In the genomic region with DNA sequence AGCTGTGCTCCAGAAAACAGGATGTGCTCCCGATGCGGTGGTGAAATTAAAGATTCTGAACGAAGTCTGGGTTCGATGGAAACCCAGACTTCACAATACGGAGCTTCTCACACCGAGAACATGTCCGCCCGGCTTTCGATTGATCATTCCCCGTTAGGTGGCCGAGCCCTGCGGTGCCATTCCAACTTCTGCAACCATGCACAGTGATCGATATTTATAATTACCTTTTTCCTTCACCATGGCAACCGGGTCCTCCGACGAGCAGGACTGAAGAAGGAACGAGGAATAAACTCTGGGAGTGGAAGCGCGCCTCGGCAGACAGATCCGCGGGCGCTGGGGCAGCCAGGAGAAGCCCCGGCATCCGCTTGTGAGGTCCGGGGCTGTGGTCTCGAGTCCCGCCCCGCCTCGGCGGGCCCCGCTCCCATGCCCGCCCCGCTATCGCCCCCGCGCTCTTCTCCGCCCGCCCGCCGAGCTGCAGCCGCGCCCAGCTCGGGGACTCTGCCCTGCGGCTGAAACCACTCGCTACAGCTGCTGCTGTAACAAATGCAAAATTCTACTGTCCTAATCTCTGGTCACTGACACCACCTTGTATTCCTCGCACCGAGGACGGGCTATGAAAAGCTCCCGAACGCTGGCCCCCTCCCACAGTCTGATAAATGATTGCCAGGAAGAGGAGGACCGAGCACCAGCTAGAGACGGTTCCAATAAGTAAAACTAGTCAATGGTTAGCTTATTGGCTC, we compare ENCODE assay signal across 1 cellular context.
TF ChIP-seq lines count a peak whose summit lies in the region.

No MANE protein-coding gene starts in this region.

TF ChIP-seq in HepG2, 621 proteins besides CTCF, POLR2A, EP300 and RAD21 (continued from another document and continues in another):
- TF ChIP-seq ZNF264 (CRISPR knock-in tag; IDR thresholded peaks at IDR 0.05): no peak
- TF ChIP-seq ZNF432 (CRISPR knock-in tag; IDR thresholded peaks at IDR 0.05; ENCODE audit: borderline replicate concordance): no peak
- TF ChIP-seq SIX4 (CRISPR knock-in tag; IDR thresholded peaks at IDR 0.05): no peak
- TF ChIP-seq ZNF788 (CRISPR knock-in tag; IDR thresholded peaks at IDR 0.05; ENCODE audit: borderline replicate concordance): no peak
- no peak for TF ChIP-seq ZNF703 (CRISPR knock-in tag; IDR thresholded peaks at IDR 0.05; ENCODE audit: borderline replicate concordance)
- no peak for TF ChIP-seq SPEN (CRISPR knock-in tag; IDR thresholded peaks at IDR 0.05; ENCODE audit: low read depth)
- TF ChIP-seq ZNF441 (CRISPR knock-in tag; IDR thresholded peaks at IDR 0.05; ENCODE audit: borderline replicate concordance): 0 out of 2 replicates have a peak, but pooled peaks have one; percentile 32
- no peak for TF ChIP-seq ZNF460 (CRISPR knock-in tag; IDR thresholded peaks at IDR 0.05; ENCODE audit: borderline replicate concordance)
- TF ChIP-seq ZNF724P (CRISPR knock-in tag; IDR thresholded peaks at IDR 0.05; ENCODE audit: borderline replicate concordance): no peak
- no peak for TF ChIP-seq NFRKB (IDR thresholded peaks at IDR 0.05)
- no peak for TF ChIP-seq TGIF2 (CRISPR knock-in tag; IDR thresholded peaks at IDR 0.05)
- no peak for TF ChIP-seq PHF5A (CRISPR knock-in tag; IDR thresholded peaks at IDR 0.05; ENCODE audit: low read depth, unreplicated experiment)
- TF ChIP-seq ZFP37 (CRISPR knock-in tag; IDR thresholded peaks at IDR 0.05; ENCODE audit: borderline replicate concordance): no peak
- TF ChIP-seq FOXA3 (CRISPR knock-in tag; IDR thresholded peaks at IDR 0.05): no peak
- no peak for TF ChIP-seq ZNF335 (CRISPR knock-in tag; IDR thresholded peaks at IDR 0.05)
- TF ChIP-seq ETV5 (CRISPR knock-in tag; IDR thresholded peaks at IDR 0.05; ENCODE audit: borderline replicate concordance): no peak
- no peak for TF ChIP-seq ARNT (IDR thresholded peaks at IDR 0.05)
- no peak for TF ChIP-seq ZNF615 (CRISPR knock-in tag; IDR thresholded peaks at IDR 0.05; ENCODE audit: borderline replicate concordance)
- TF ChIP-seq TBP (CRISPR knock-in tag; IDR thresholded peaks at IDR 0.05): no peak
- TF ChIP-seq KLF12 (CRISPR knock-in tag; IDR thresholded peaks at IDR 0.05; ENCODE audit: borderline replicate concordance): no peak
- no peak for TF ChIP-seq SOX6 (IDR thresholded peaks at IDR 0.05)
- TF ChIP-seq SOX6 (CRISPR knock-in tag; IDR thresholded peaks at IDR 0.05): peak; percentile 33; the same call in 1 of the 2 replicates
- TF ChIP-seq MAFF (IDR thresholded peaks at IDR 0.05; ENCODE audit: low read depth, low read length): no peak
- TF ChIP-seq KDM5B (CRISPR knock-in tag; IDR thresholded peaks at IDR 0.05; ENCODE audit: borderline replicate concordance): 0 out of 2 replicates have a peak, but pooled peaks have one; percentile 41
- TF ChIP-seq KLF9 (CRISPR knock-in tag; IDR thresholded peaks at IDR 0.05; ENCODE audit: low read depth): no peak
- no peak for TF ChIP-seq ZNF317 (CRISPR knock-in tag; IDR thresholded peaks at IDR 0.05)
- TF ChIP-seq YEATS2 (CRISPR knock-in tag; IDR thresholded peaks at IDR 0.05; ENCODE audit: borderline replicate concordance): no peak
- no peak for TF ChIP-seq ZNF160 (CRISPR knock-in tag; IDR thresholded peaks at IDR 0.05)
- no peak for TF ChIP-seq ZNF878 (CRISPR knock-in tag; IDR thresholded peaks at IDR 0.05)
- TF ChIP-seq, protein P1, sequence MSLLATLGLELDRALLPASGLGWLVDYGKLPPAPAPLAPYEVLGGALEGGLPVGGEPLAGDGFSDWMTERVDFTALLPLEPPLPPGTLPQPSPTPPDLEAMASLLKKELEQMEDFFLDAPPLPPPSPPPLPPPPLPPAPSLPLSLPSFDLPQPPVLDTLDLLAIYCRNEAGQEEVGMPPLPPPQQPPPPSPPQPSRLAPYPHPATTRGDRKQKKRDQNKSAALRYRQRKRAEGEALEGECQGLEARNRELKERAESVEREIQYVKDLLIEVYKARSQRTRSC (CRISPR knock-in tag; IDR thresholded peaks at IDR 0.05; ENCODE audit: low read depth): no peak
- TF ChIP-seq, protein P2, sequence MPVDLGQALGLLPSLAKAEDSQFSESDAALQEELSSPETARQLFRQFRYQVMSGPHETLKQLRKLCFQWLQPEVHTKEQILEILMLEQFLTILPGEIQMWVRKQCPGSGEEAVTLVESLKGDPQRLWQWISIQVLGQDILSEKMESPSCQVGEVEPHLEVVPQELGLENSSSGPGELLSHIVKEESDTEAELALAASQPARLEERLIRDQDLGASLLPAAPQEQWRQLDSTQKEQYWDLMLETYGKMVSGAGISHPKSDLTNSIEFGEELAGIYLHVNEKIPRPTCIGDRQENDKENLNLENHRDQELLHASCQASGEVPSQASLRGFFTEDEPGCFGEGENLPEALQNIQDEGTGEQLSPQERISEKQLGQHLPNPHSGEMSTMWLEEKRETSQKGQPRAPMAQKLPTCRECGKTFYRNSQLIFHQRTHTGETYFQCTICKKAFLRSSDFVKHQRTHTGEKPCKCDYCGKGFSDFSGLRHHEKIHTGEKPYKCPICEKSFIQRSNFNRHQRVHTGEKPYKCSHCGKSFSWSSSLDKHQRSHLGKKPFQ (CRISPR knock-in tag; IDR thresholded peaks at IDR 0.05; ENCODE audit: insufficient replicate concordance): no peak
- no peak for TF ChIP-seq ZNF510 (CRISPR knock-in tag; IDR thresholded peaks at IDR 0.05; ENCODE audit: low read depth)
- TF ChIP-seq YEATS4 (CRISPR knock-in tag; IDR thresholded peaks at IDR 0.05; ENCODE audit: borderline replicate concordance): 0 out of 2 replicates have a peak, but pooled peaks have one; percentile 9
- peak; percentile 65; the same call in 1 of the 2 replicates for TF ChIP-seq ZNF292 (CRISPR knock-in tag; IDR thresholded peaks at IDR 0.05; ENCODE audit: borderline replicate concordance, low read depth)
- TF ChIP-seq, protein P3, sequence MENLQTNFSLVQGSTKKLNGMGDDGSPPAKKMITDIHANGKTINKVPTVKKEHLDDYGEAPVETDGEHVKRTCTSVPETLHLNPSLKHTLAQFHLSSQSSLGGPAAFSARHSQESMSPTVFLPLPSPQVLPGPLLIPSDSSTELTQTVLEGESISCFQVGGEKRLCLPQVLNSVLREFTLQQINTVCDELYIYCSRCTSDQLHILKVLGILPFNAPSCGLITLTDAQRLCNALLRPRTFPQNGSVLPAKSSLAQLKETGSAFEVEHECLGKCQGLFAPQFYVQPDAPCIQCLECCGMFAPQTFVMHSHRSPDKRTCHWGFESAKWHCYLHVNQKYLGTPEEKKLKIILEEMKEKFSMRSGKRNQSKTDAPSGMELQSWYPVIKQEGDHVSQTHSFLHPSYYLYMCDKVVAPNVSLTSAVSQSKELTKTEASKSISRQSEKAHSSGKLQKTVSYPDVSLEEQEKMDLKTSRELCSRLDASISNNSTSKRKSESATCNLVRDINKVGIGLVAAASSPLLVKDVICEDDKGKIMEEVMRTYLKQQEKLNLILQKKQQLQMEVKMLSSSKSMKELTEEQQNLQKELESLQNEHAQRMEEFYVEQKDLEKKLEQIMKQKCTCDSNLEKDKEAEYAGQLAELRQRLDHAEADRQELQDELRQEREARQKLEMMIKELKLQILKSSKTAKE (CRISPR knock-in tag; IDR thresholded peaks at IDR 0.05; ENCODE audit: borderline replicate concordance): no peak
- TF ChIP-seq XBP1 (CRISPR knock-in tag; IDR thresholded peaks at IDR 0.05): no peak
- TF ChIP-seq, protein P4, sequence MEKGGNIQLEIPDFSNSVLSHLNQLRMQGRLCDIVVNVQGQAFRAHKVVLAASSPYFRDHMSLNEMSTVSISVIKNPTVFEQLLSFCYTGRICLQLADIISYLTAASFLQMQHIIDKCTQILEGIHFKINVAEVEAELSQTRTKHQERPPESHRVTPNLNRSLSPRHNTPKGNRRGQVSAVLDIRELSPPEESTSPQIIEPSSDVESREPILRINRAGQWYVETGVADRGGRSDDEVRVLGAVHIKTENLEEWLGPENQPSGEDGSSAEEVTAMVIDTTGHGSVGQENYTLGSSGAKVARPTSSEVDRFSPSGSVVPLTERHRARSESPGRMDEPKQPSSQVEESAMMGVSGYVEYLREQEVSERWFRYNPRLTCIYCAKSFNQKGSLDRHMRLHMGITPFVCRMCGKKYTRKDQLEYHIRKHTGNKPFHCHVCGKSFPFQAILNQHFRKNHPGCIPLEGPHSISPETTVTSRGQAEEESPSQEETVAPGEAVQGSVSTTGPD (CRISPR knock-in tag; IDR thresholded peaks at IDR 0.05): no peak
- TF ChIP-seq PPARG (CRISPR knock-in tag; conservative IDR thresholded peaks at IDR 0.05): no peak
- TF ChIP-seq REPIN1 (CRISPR knock-in tag; IDR thresholded peaks at IDR 0.05; ENCODE audit: borderline replicate concordance, low read depth): peak; percentile 40; the same call in 1 of the 2 replicates
- no peak for TF ChIP-seq ZMAT3 (CRISPR knock-in tag; conservative IDR thresholded peaks at IDR 0.05)
- no peak for TF ChIP-seq PAWR (CRISPR knock-in tag; IDR thresholded peaks at IDR 0.05; ENCODE audit: borderline replicate concordance)
- TF ChIP-seq HDAC6 (IDR thresholded peaks at IDR 0.05; ENCODE audit: low read depth, low read length): no peak
- TF ChIP-seq ZBTB1 (CRISPR knock-in tag; IDR thresholded peaks at IDR 0.05; ENCODE audit: borderline replicate concordance): no peak
- TF ChIP-seq ZNF207 (IDR thresholded peaks at IDR 0.05; ENCODE audit: borderline replicate concordance): no peak
- no peak for TF ChIP-seq THAP11 (CRISPR knock-in tag; IDR thresholded peaks at IDR 0.05)
- TF ChIP-seq, protein P5, sequence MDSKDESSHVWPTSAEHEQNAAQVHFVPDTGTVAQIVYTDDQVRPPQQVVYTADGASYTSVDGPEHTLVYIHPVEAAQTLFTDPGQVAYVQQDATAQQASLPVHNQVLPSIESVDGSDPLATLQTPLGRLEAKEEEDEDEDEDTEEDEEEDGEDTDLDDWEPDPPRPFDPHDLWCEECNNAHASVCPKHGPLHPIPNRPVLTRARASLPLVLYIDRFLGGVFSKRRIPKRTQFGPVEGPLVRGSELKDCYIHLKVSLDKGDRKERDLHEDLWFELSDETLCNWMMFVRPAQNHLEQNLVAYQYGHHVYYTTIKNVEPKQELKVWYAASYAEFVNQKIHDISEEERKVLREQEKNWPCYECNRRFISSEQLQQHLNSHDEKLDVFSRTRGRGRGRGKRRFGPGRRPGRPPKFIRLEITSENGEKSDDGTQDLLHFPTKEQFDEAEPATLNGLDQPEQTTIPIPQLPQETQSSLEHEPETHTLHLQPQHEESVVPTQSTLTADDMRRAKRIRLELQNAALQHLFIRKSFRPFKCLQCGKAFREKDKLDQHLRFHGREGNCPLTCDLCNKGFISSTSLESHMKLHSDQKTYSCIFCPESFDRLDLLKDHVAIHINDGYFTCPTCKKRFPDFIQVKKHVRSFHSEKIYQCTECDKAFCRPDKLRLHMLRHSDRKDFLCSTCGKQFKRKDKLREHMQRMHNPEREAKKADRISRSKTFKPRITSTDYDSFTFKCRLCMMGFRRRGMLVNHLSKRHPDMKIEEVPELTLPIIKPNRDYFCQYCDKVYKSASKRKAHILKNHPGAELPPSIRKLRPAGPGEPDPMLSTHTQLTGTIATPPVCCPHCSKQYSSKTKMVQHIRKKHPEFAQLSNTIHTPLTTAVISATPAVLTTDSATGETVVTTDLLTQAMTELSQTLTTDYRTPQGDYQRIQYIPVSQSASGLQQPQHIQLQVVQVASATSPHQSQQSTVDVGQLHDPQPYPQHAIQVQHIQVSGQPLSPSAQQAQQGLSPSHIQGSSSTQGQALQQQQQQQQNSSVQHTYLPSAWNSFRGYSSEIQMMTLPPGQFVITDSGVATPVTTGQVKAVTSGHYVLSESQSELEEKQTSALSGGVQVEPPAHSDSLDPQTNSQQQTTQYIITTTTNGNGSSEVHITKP (CRISPR knock-in tag; IDR thresholded peaks at IDR 0.05; ENCODE audit: low read depth): no peak
- TF ChIP-seq, protein P6, sequence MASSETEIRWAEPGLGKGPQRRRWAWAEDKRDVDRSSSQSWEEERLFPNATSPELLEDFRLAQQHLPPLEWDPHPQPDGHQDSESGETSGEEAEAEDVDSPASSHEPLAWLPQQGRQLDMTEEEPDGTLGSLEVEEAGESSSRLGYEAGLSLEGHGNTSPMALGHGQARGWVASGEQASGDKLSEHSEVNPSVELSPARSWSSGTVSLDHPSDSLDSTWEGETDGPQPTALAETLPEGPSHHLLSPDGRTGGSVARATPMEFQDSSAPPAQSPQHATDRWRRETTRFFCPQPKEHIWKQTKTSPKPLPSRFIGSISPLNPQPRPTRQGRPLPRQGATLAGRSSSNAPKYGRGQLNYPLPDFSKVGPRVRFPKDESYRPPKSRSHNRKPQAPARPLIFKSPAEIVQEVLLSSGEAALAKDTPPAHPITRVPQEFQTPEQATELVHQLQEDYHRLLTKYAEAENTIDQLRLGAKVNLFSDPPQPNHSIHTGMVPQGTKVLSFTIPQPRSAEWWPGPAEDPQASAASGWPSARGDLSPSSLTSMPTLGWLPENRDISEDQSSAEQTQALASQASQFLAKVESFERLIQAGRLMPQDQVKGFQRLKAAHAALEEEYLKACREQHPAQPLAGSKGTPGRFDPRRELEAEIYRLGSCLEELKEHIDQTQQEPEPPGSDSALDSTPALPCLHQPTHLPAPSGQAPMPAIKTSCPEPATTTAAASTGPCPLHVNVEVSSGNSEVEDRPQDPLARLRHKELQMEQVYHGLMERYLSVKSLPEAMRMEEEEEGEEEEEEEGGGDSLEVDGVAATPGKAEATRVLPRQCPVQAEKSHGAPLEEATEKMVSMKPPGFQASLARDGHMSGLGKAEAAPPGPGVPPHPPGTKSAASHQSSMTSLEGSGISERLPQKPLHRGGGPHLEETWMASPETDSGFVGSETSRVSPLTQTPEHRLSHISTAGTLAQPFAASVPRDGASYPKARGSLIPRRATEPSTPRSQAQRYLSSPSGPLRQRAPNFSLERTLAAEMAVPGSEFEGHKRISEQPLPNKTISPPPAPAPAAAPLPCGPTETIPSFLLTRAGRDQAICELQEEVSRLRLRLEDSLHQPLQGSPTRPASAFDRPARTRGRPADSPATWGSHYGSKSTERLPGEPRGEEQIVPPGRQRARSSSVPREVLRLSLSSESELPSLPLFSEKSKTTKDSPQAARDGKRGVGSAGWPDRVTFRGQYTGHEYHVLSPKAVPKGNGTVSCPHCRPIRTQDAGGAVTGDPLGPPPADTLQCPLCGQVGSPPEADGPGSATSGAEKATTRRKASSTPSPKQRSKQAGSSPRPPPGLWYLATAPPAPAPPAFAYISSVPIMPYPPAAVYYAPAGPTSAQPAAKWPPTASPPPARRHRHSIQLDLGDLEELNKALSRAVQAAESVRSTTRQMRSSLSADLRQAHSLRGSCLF (CRISPR knock-in tag; IDR thresholded peaks at IDR 0.05; ENCODE audit: borderline replicate concordance): no peak
- TF ChIP-seq, protein P7, sequence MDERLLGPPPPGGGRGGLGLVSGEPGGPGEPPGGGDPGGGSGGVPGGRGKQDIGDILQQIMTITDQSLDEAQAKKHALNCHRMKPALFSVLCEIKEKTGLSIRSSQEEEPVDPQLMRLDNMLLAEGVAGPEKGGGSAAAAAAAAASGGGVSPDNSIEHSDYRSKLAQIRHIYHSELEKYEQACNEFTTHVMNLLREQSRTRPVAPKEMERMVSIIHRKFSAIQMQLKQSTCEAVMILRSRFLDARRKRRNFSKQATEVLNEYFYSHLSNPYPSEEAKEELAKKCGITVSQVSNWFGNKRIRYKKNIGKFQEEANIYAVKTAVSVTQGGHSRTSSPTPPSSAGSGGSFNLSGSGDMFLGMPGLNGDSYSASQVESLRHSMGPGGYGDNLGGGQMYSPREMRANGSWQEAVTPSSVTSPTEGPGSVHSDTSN (CRISPR knock-in tag; IDR thresholded peaks at IDR 0.05): no peak
- TF ChIP-seq ELF4 (CRISPR knock-in tag; IDR thresholded peaks at IDR 0.05; ENCODE audit: borderline replicate concordance): no peak
- TF ChIP-seq ZBTB7B (CRISPR knock-in tag; IDR thresholded peaks at IDR 0.05): 0 out of 2 replicates have a peak, but pooled peaks have one; percentile 32
- TF ChIP-seq CBX5 (CRISPR knock-in tag; IDR thresholded peaks at IDR 0.05; ENCODE audit: borderline replicate concordance): no peak
- no peak for TF ChIP-seq PAF1 (CRISPR knock-in tag; IDR thresholded peaks at IDR 0.05)
- no peak for TF ChIP-seq ZSCAN9 (CRISPR knock-in tag; IDR thresholded peaks at IDR 0.05; ENCODE audit: borderline replicate concordance)
- TF ChIP-seq JARID2 (CRISPR knock-in tag; IDR thresholded peaks at IDR 0.05; ENCODE audit: insufficient replicate concordance): no peak
